In genomic region chr5:83042507-83042906, GRCh38 we compare ENCODE assay signal across 28 cellular contexts.
"Had no signal": no experiment of that assay in that cellular context is flagged by ENCODE, and none has a peak within 500 bp of the region (broad histone marks: within the 10 kb centered on the region; RNA-seq: fewer than 3 reads in every experiment).

No MANE protein-coding gene starts in this region.

- FAIRE-seq: colon, endometrium, endothelial cell of umbilical vein, frontal cortex had no signal

- H3K9me3 ChIP-seq: colonic mucosa, esophagus muscularis mucosa, esophagus squamous epithelium, gastrocnemius medialis, gastroesophageal sphincter, heart left ventricle, heart right ventricle had no signal

- H3K4me1 ChIP-seq: colonic mucosa, esophagus muscularis mucosa, esophagus squamous epithelium, foreskin keratinocyte, gastrocnemius medialis, gastroesophageal sphincter, heart left ventricle, heart right ventricle had no signal

- ATAC-seq: effector memory CD8-positive, alpha-beta T cell; esophagus mucosa; foreskin keratinocyte; gastrocnemius medialis; gastroesophageal sphincter; heart left ventricle; heart right ventricle had no signal

- H3K4me3 ChIP-seq: colonic mucosa, coronary artery, dorsolateral prefrontal cortex, esophagus muscularis mucosa, esophagus squamous epithelium, gastrocnemius medialis, gastroesophageal sphincter, heart left ventricle, heart right ventricle had no signal

- H3K27ac ChIP-seq: colonic mucosa, coronary artery, dorsolateral prefrontal cortex, epithelial cell of prostate, esophagus muscularis mucosa, esophagus squamous epithelium, foreskin keratinocyte, gastrocnemius medialis, gastroesophageal sphincter, heart left ventricle, heart right ventricle had no signal

- DNase-seq: colonic mucosa; cortex of kidney; dermis blood vessel endothelial cell; dorsolateral prefrontal cortex; effector CD4-positive, alpha-beta T cell; effector CD8-positive, alpha-beta T cell; effector memory CD4-positive, alpha-beta T cell; effector memory CD8-positive, alpha-beta T cell; endodermal cell; erythroblast; esophagus squamous epithelium; foreskin fibroblast; foreskin keratinocyte; foreskin melanocyte; gastrocnemius medialis; glutamatergic neuron; head of caudate nucleus; heart left ventricle; heart right ventricle had no signal

- H3K36me3 ChIP-seq: colonic mucosa, esophagus muscularis mucosa, esophagus squamous epithelium, gastrocnemius medialis, gastroesophageal sphincter, heart left ventricle, heart right ventricle had no signal

- H3K27me3 ChIP-seq: colonic mucosa, dorsolateral prefrontal cortex, esophagus muscularis mucosa, esophagus squamous epithelium, foreskin keratinocyte, gastrocnemius medialis, gastroesophageal sphincter, heart left ventricle, heart right ventricle had no signal
